Comparison of ENCODE assay signal across 9 cellular contexts in the genomic region with DNA sequence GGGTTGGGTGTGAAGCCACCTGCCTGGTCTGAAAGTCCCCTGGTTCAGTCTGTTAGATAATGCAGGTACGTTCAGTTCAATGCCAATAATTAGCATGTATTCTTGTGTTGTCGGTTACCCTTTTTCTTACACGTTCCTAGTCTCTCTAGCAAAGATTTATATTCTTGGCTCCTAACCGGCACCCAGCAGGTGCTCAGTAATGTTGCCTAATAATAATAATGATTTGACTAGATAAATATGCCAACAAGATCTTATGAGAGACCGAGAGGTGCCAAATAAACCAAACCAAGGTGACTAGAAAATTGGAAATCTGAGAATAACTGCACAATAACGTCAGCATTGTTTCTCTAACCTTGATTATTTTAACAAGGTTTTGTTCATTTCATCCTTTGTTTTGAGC. TPM values are rescaled to one million over a fixed set of nuclear protein-coding genes. Genes with fewer than 3 reads are reported as not detected.
A peak's percentile ranks its signal among the peaks of the same experiment; 100 is the strongest.
DNase-seq lines count a peak whose midpoint lies in the region; ATAC-seq and TF ChIP-seq lines count a peak whose summit lies in the region.
"Had no signal": no experiment of that assay in that cellular context is flagged by ENCODE, and none has a peak within 500 bp of the region (broad histone marks: within the 10 kb centered on the region; RNA-seq: fewer than 3 reads in every experiment).

No MANE protein-coding gene starts in this region.

- H3K79me2 ChIP-seq in KMS-11 (ENCODE audit: insufficient read depth, low read depth): no peaks in the 10 kb centered on the region; the same call in 1 of the 2 replicates

- no peaks in the 10 kb centered on the region for H4K20me1 ChIP-seq in KMS-11 (ENCODE audit: insufficient read depth)

- no peak overlapping the region for H3K4me3 ChIP-seq in Caco-2 (ENCODE audit: low read depth, low read length)
- no peak overlapping the region for H3K4me3 ChIP-seq in KMS-11 (IDR thresholded peaks at IDR 0.05; ENCODE audit: insufficient read depth, low read depth, low read length)

- CTCF ChIA-PET in Caco-2 (lab: Charles Lee): no interaction called here

- POLR2A ChIA-PET in Caco-2 (lab: Charles Lee): no interaction called here

- H3K9me3 ChIP-seq in Caco-2: no peaks in the 10 kb centered on the region

- no peak for ATAC-seq in GM21786 (IDR thresholded peaks at IDR 0.05; ENCODE audit: unreplicated experiment)
- no peak for ATAC-seq in stimulated activated naive B cell treated with anti-CD40 and anti-IgM and Interleukin-4, amounts not matched to agents 10 μg/mL and 1 μg/mL and 100 μg/mL, for 72 hours (replicated peaks)

- no peak overlapping the region for H3K27ac ChIP-seq in KMS-11

- H3K36me3 Mint-ChIP-seq in Caco-2 (ENCODE audit: insufficient read depth, unreplicated experiment) (peaks cover 8% of the 10 kb centered on the region), neural crest cell (ENCODE audit: low read depth) (peaks cover 7% of the 10 kb centered on the region)
- peaks cover 18% of the 10 kb centered on the region for H3K36me3 Mint-ChIP-seq in activated T-helper 2 cell treated with anti-CD3 and anti-CD28 coated beads, Interferon-gamma antibody, Interleukin-2, Interleukin-4, amounts not matched to agents 10 μg/mL and 5 μg/mL and 100 μg/mL, durations not matched to agents 14 hours and 24 hours and 36 hours (ENCODE audit: low read depth)
- H3K36me3 Mint-ChIP-seq in stimulated activated naive B cell treated with anti-CD40 and anti-IgM and Interleukin-4, amounts not matched to agents 10 μg/mL and 1 μg/mL and 100 μg/mL, for 72 hours: peaks cover 4 to 7% of the 10 kb centered on the region in 2 donors

- no TSS peak for BruUV-seq in Caco-2 (replicated peaks; lab: Mats Ljungman, UMichigan)

- intact Hi-C loops in Caco-2 (cut with micrococcal nuclease; ENCODE audit: unreplicated experiment): loop anchor here (2.0 to 5.0 kb wide), 2 partner anchors 33 to 567 kb away; a partner anchor contains a TSS
- intact Hi-C loops in activated T-helper 2 cell treated with anti-CD3 and anti-CD28 coated beads, Interferon-gamma antibody, Interleukin-2, Interleukin-4, amounts not matched to agents 10 μg/mL and 5 μg/mL and 100 μg/mL, durations not matched to agents 14 hours and 24 hours and 36 hours (cut with micrococcal nuclease): loop anchor here (2.0 to 5.0 kb wide), 2 partner anchors 33 to 667 kb away; a partner anchor contains a TSS

- H3K9me3 Mint-ChIP-seq in Caco-2 (ENCODE audit: unreplicated experiment): no peaks in the 10 kb centered on the region
- no peaks in the 10 kb centered on the region for H3K9me3 Mint-ChIP-seq in activated T-helper 2 cell treated with anti-CD3 and anti-CD28 coated beads, Interferon-gamma antibody, Interleukin-2, Interleukin-4, amounts not matched to agents 10 μg/mL and 5 μg/mL and 100 μg/mL, durations not matched to agents 14 hours and 24 hours and 36 hours
- H3K9me3 Mint-ChIP-seq in neural crest cell: no peaks in the 10 kb centered on the region
- H3K9me3 Mint-ChIP-seq in stimulated activated naive B cell treated with anti-CD40 and anti-IgM and Interleukin-4, amounts not matched to agents 10 μg/mL and 1 μg/mL and 100 μg/mL, for 72 hours: no peaks in the 10 kb centered on the region

- H3K27me3 Mint-ChIP-seq in Caco-2 (ENCODE audit: insufficient read depth, unreplicated experiment) (no peaks in the 10 kb centered on the region), neural crest cell (ENCODE audit: low read depth) (no peaks in the 10 kb centered on the region)
- no peaks in the 10 kb centered on the region for H3K27me3 Mint-ChIP-seq in activated T-helper 2 cell treated with anti-CD3 and anti-CD28 coated beads, Interferon-gamma antibody, Interleukin-2, Interleukin-4, amounts not matched to agents 10 μg/mL and 5 μg/mL and 100 μg/mL, durations not matched to agents 14 hours and 24 hours and 36 hours (ENCODE audit: low read depth)
- H3K27me3 Mint-ChIP-seq in stimulated activated naive B cell treated with anti-CD40 and anti-IgM and Interleukin-4, amounts not matched to agents 10 μg/mL and 1 μg/mL and 100 μg/mL, for 72 hours: no peaks in the 10 kb centered on the region

- H3K9ac ChIP-seq in KMS-11: no peak overlapping the region

- H2AFZ ChIP-seq in KMS-11 (ENCODE audit: low read depth): peak overlapping the region; percentile 97

- H3K27ac Mint-ChIP-seq in Caco-2 (ENCODE audit: unreplicated experiment): no peak overlapping the region
- no peak overlapping the region for H3K27ac Mint-ChIP-seq in activated T-helper 2 cell treated with anti-CD3 and anti-CD28 coated beads, Interferon-gamma antibody, Interleukin-2, Interleukin-4, amounts not matched to agents 10 μg/mL and 5 μg/mL and 100 μg/mL, durations not matched to agents 14 hours and 24 hours and 36 hours
- H3K27ac Mint-ChIP-seq in neural crest cell (ENCODE audit: unreplicated experiment): no peak overlapping the region
- no peak overlapping the region for H3K27ac Mint-ChIP-seq in stimulated activated naive B cell treated with anti-CD40 and anti-IgM and Interleukin-4, amounts not matched to agents 10 μg/mL and 1 μg/mL and 100 μg/mL, for 72 hours

- no peaks in the 10 kb centered on the region for H3K27me3 ChIP-seq in Caco-2 (replicated peaks; ENCODE audit: control insufficient read depth, insufficient read depth, low read length)
- H3K27me3 ChIP-seq in KMS-11 (ENCODE audit: insufficient read depth, low read depth): no peaks in the 10 kb centered on the region

- peak overlapping the region; percentile 99; the same call in 1 of the 2 replicates for H3K4me2 ChIP-seq in KMS-11

- H3K4me3 Mint-ChIP-seq in Caco-2 (ENCODE audit: unreplicated experiment): peak overlapping the region; percentile 97
- peak overlapping the region; percentile 94 for H3K4me3 Mint-ChIP-seq in activated T-helper 2 cell treated with anti-CD3 and anti-CD28 coated beads, Interferon-gamma antibody, Interleukin-2, Interleukin-4, amounts not matched to agents 10 μg/mL and 5 μg/mL and 100 μg/mL, durations not matched to agents 14 hours and 24 hours and 36 hours (ENCODE audit: low read depth)
- H3K4me3 Mint-ChIP-seq in neural crest cell: peak overlapping the region; percentile 91
- H3K4me3 Mint-ChIP-seq in stimulated activated naive B cell treated with anti-CD40 and anti-IgM and Interleukin-4, amounts not matched to agents 10 μg/mL and 1 μg/mL and 100 μg/mL, for 72 hours: no peak overlapping the region

- H3K4me1 ChIP-seq in Caco-2 (peaks cover 6% of the 10 kb centered on the region), KMS-11 (ENCODE audit: low read depth, poor library complexity, severe bottlenecking) (peaks cover 10% of the 10 kb centered on the region)

- TF ChIP-seq CTCF in Caco-2 (IDR thresholded peaks at IDR 0.05; ENCODE audit: insufficient read depth in 1 of 2, low read depth in 1 of 2, low read length in 1 of 2, severe bottlenecking in 1 of 2, unreplicated experiment in 1 of 2) (no peak), KMS-11 (conservative IDR thresholded peaks at IDR 0.05; ENCODE audit: low read depth, low read length) (no peak), neural crest cell (conservative IDR thresholded peaks at IDR 0.05) (no peak)

- H3K4me1 Mint-ChIP-seq in Caco-2 (ENCODE audit: low read depth, unreplicated experiment) (no peaks in the 10 kb centered on the region), neural crest cell (peaks cover 22% of the 10 kb centered on the region)
- H3K4me1 Mint-ChIP-seq in activated T-helper 2 cell treated with anti-CD3 and anti-CD28 coated beads, Interferon-gamma antibody, Interleukin-2, Interleukin-4, amounts not matched to agents 10 μg/mL and 5 μg/mL and 100 μg/mL, durations not matched to agents 14 hours and 24 hours and 36 hours (ENCODE audit: low read depth): peaks cover 43% of the 10 kb centered on the region
- peaks cover 17 to 19% of the 10 kb centered on the region in 2 donors for H3K4me1 Mint-ChIP-seq in stimulated activated naive B cell treated with anti-CD40 and anti-IgM and Interleukin-4, amounts not matched to agents 10 μg/mL and 1 μg/mL and 100 μg/mL, for 72 hours

- H3K36me3 ChIP-seq in Caco-2 (ENCODE audit: control insufficient read depth, insufficient read depth, low read length) (no peaks in the 10 kb centered on the region), KMS-11 (ENCODE audit: insufficient read depth) (no peaks in the 10 kb centered on the region)

- no peak for DNase-seq in Caco-2
- no peak for DNase-seq in activated T-helper 2 cell treated with anti-CD3 and anti-CD28 coated beads, Interferon-gamma antibody, Interleukin-2, Interleukin-4, amounts not matched to agents 10 μg/mL and 5 μg/mL and 100 μg/mL, durations not matched to agents 14 hours and 24 hours and 36 hours (ENCODE audit: low spot score)
- no peak for DNase-seq in neural crest cell (ENCODE audit: low read depth, low spot score)
- no peak for DNase-seq in NCI-H1930 (lab: John Stamatoyannopoulos, UW)
- DNase-seq in stimulated activated naive B cell treated with anti-CD40 and anti-IgM and Interleukin-4, amounts not matched to agents 10 μg/mL and 1 μg/mL and 100 μg/mL, for 72 hours: no peak
- DNase-seq: activated CD8-positive, alpha-beta memory T cell treated with anti-CD3 and anti-CD28 coated beads, Interleukin-2, amount 50 U/mL, for 48 hours; GOT3 had no signal

RNA-seq across cellular contexts. Expression of a gene that starts 1.1 kb away (rescaled TPM):
- total RNA-seq in Caco-2 (2022) (29.8 and 29.9 TPM in 2 replicates), neural crest cell (38.7 and 39.8 TPM in 2 replicates)
- total RNA-seq in activated T-helper 2 cell treated with anti-CD3 and anti-CD28 coated beads, Interferon-gamma antibody, Interleukin-2, Interleukin-4, amounts not matched to agents 10 μg/mL and 5 μg/mL and 100 μg/mL, durations not matched to agents 14 hours and 24 hours and 36 hours: 43.5 and 45.6 TPM in 2 replicates

RNA-seq across cellular contexts. Expression of a gene that starts 32.8 kb away (rescaled TPM):
- total RNA-seq in Caco-2 (2022): not detected in 2 replicates
- total RNA-seq in activated T-helper 2 cell treated with anti-CD3 and anti-CD28 coated beads, Interferon-gamma antibody, Interleukin-2, Interleukin-4, amounts not matched to agents 10 μg/mL and 5 μg/mL and 100 μg/mL, durations not matched to agents 14 hours and 24 hours and 36 hours: not detected in 2 replicates
- total RNA-seq in neural crest cell: 1.6 and 2.5 TPM in 2 replicates

Comparison
In these comparisons a context has a peak if more than half of its experiments do, and no peak if none do; other contexts are left out.
1. H3K4me3 Mint-ChIP-seq: peak in Caco-2 (single experiment), activated T-helper 2 cell treated with anti-CD3 and anti-CD28 coated beads, Interferon-gamma antibody, Interleukin-2, Interleukin-4, amounts not matched to agents 10 μg/mL and 5 μg/mL and 100 μg/mL, durations not matched to agents 14 hours and 24 hours and 36 hours (single experiment) and neural crest cell (single experiment); none in stimulated activated naive B cell treated with anti-CD40 and anti-IgM and Interleukin-4, amounts not matched to agents 10 μg/mL and 1 μg/mL and 100 μg/mL, for 72 hours (0 of 2).